Comparison of ENCODE assay signal across 1 cellular context in the genomic region with DNA sequence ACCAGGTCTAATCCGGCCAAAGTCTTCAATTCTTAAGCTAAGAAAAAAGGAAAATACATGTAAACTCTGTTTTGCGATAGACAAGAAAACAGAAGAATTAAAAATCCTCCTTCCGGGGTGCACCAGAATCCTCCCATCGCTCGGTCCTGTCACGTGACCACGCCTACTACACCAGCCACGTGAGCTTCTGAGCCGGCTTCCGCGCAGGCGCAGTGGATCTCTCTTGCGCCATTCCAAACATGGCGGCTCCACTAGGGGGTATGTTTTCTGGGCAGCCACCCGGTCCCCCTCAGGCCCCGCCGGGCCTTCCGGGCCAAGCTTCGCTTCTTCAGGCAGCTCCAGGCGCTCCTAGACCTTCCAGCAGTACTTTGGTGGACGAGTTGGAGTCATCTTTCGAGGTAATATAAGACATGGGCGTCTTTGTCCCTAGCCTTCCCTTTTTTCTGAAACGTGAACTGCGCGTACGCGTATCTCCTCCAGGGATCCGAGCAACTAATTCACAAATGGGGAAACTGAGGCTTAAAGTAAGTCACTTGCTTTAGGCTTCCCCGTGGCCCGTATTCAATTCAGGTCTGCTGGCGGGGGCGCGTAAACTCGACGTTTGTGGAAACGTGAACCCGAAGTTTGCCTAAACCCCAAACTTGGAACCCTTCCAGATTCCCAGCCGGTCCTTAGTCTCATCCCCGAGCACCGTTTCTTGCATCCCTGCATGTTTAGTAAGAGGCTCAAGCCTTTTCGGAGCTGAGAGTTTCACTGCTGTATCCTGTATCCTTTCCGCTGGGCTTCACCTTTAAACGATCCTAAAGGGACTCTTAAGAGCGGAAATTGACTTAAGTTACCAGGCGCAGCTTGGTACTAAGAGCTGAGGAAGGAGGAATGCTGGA.
TF ChIP-seq lines count a peak whose summit lies in the region.

A gene with protein sequence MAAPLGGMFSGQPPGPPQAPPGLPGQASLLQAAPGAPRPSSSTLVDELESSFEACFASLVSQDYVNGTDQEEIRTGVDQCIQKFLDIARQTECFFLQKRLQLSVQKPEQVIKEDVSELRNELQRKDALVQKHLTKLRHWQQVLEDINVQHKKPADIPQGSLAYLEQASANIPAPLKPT (plus strand): TSS at position 226 of the 884 bp plus-strand sequence. CDS start 14 bp downstream, at position 240.

TF ChIP-seq in HepG2, 621 proteins besides CTCF, POLR2A, EP300 and RAD21 (continued from another document and continues in another):
- TF ChIP-seq, protein P1, sequence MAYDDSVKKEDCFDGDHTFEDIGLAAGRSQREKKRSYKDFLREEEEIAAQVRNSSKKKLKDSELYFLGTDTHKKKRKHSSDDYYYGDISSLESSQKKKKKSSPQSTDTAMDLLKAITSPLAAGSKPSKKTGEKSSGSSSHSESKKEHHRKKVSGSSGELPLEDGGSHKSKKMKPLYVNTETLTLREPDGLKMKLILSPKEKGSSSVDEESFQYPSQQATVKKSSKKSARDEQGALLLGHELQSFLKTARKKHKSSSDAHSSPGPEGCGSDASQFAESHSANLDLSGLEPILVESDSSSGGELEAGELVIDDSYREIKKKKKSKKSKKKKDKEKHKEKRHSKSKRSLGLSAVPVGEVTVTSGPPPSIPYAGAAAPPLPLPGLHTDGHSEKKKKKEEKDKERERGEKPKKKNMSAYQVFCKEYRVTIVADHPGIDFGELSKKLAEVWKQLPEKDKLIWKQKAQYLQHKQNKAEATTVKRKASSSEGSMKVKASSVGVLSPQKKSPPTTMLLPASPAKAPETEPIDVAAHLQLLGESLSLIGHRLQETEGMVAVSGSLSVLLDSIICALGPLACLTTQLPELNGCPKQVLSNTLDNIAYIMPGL (CRISPR knock-in tag; IDR thresholded peaks at IDR 0.05; ENCODE audit: borderline replicate concordance in 1 of 2, low read depth in 1 of 2) = peak; percentile 55 to 71; a peak in 3 of 4 replicates
- TF ChIP-seq FOXJ3 (CRISPR knock-in tag; IDR thresholded peaks at IDR 0.05; ENCODE audit: borderline replicate concordance) (0 out of 2 replicates have a peak, but pooled peaks have one; percentile 14), ZNF543 (CRISPR knock-in tag; IDR thresholded peaks at IDR 0.05) (0 out of 2 replicates have a peak, but pooled peaks have one; percentile 11), AGO1 (IDR thresholded peaks at IDR 0.05; ENCODE audit: low read depth, low read length, poor library complexity, severe bottlenecking) (no peak), SIN3A (IDR thresholded peaks at IDR 0.05; ENCODE audit: borderline replicate concordance, low read depth, low read length) (peak; percentile 91), DR1 (CRISPR knock-in tag; IDR thresholded peaks at IDR 0.05) (0 out of 2 replicates have a peak, but pooled peaks have one; percentile 14), REXO4 (CRISPR knock-in tag; IDR thresholded peaks at IDR 0.05; ENCODE audit: borderline replicate concordance) (no peak), JUND (CRISPR knock-in tag; IDR thresholded peaks at IDR 0.05) (no peak), FIP1L1 (IDR thresholded peaks at IDR 0.05; ENCODE audit: borderline replicate concordance, insufficient read depth, low read depth, low read length) (no peak), ZBTB7A (CRISPR knock-in tag; IDR thresholded peaks at IDR 0.05) (no peak), MXI1 (IDR thresholded peaks at IDR 0.05; ENCODE audit: borderline replicate concordance, low read depth, low read length) (peak; percentile 56; the same call in 1 of the 3 replicates), PITX1 (CRISPR knock-in tag; IDR thresholded peaks at IDR 0.05) (no peak), TSC22D2 (CRISPR knock-in tag; IDR thresholded peaks at IDR 0.05; ENCODE audit: borderline replicate concordance) (peak; percentile 30; the same call in 1 of the 2 replicates), SALL2 (CRISPR knock-in tag; IDR thresholded peaks at IDR 0.05) (peak; percentile 62; the same call in 1 of the 2 replicates), NR2F6 (IDR thresholded peaks at IDR 0.05) (peak; percentile 2; the same call in 1 of the 2 replicates), NR2F6 (CRISPR knock-in tag; IDR thresholded peaks at IDR 0.05) (no peak), CEBPG (CRISPR knock-in tag; IDR thresholded peaks at IDR 0.05) (peak; percentile 89), MIXL1 (CRISPR knock-in tag; IDR thresholded peaks at IDR 0.05) (no peak), ZNF746 (CRISPR knock-in tag; IDR thresholded peaks at IDR 0.05) (no peak; the same call in 1 of the 2 replicates), RFXAP (CRISPR knock-in tag; IDR thresholded peaks at IDR 0.05; ENCODE audit: borderline replicate concordance) (peak; percentile 34; the same call in 1 of the 2 replicates), MYC (CRISPR knock-in tag; IDR thresholded peaks at IDR 0.05; ENCODE audit: borderline replicate concordance) (peak; percentile 79; the same call in 1 of the 2 replicates), MEIS1 (CRISPR knock-in tag; IDR thresholded peaks at IDR 0.05; ENCODE audit: borderline replicate concordance) (no peak), RAD51 (IDR thresholded peaks at IDR 0.05; ENCODE audit: borderline replicate concordance) (peak; percentile 99), YEATS4 (CRISPR knock-in tag; IDR thresholded peaks at IDR 0.05; ENCODE audit: borderline replicate concordance) (peak; percentile 45; the same call in 1 of the 2 replicates), ZSCAN25 (CRISPR knock-in tag; IDR thresholded peaks at IDR 0.05) (peak; percentile 28; the same call in 1 of the 2 replicates), ZNF331 (CRISPR knock-in tag; IDR thresholded peaks at IDR 0.05) (no peak), ZNF619 (CRISPR knock-in tag; IDR thresholded peaks at IDR 0.05) (no peak)
- TF ChIP-seq, protein P2, sequence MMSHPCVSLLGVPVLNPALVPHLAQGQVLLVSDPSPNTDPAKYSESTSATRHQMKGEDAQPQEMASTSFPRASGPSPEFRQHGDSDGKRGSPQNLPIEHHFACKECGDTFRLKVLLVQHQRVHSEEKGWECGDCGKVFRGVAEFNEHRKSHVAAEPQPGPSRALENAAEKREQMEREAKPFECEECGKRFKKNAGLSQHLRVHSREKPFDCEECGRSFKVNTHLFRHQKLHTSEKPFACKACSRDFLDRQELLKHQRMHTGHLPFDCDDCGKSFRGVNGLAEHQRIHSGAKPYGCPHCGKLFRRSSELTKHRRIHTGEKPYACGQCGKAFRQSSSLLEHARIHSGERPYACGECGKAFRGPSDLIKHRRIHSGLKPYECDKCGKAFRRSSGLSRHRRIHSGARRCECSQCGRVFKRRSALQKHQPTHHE (CRISPR knock-in tag; IDR thresholded peaks at IDR 0.05; ENCODE audit: borderline replicate concordance) = peak; percentile 72; the same call in 1 of the 2 replicates
- TF ChIP-seq, protein P3, sequence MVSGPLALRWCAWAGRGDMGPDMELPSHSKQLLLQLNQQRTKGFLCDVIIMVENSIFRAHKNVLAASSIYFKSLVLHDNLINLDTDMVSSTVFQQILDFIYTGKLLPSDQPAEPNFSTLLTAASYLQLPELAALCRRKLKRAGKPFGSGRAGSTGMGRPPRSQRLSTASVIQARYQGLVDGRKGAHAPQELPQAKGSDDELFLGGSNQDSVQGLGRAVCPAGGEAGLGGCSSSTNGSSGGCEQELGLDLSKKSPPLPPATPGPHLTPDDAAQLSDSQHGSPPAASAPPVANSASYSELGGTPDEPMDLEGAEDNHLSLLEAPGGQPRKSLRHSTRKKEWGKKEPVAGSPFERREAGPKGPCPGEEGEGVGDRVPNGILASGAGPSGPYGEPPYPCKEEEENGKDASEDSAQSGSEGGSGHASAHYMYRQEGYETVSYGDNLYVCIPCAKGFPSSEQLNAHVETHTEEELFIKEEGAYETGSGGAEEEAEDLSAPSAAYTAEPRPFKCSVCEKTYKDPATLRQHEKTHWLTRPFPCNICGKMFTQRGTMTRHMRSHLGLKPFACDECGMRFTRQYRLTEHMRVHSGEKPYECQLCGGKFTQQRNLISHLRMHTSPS (CRISPR knock-in tag; IDR thresholded peaks at IDR 0.05; ENCODE audit: low read depth) = no peak
- TF ChIP-seq, protein P4, sequence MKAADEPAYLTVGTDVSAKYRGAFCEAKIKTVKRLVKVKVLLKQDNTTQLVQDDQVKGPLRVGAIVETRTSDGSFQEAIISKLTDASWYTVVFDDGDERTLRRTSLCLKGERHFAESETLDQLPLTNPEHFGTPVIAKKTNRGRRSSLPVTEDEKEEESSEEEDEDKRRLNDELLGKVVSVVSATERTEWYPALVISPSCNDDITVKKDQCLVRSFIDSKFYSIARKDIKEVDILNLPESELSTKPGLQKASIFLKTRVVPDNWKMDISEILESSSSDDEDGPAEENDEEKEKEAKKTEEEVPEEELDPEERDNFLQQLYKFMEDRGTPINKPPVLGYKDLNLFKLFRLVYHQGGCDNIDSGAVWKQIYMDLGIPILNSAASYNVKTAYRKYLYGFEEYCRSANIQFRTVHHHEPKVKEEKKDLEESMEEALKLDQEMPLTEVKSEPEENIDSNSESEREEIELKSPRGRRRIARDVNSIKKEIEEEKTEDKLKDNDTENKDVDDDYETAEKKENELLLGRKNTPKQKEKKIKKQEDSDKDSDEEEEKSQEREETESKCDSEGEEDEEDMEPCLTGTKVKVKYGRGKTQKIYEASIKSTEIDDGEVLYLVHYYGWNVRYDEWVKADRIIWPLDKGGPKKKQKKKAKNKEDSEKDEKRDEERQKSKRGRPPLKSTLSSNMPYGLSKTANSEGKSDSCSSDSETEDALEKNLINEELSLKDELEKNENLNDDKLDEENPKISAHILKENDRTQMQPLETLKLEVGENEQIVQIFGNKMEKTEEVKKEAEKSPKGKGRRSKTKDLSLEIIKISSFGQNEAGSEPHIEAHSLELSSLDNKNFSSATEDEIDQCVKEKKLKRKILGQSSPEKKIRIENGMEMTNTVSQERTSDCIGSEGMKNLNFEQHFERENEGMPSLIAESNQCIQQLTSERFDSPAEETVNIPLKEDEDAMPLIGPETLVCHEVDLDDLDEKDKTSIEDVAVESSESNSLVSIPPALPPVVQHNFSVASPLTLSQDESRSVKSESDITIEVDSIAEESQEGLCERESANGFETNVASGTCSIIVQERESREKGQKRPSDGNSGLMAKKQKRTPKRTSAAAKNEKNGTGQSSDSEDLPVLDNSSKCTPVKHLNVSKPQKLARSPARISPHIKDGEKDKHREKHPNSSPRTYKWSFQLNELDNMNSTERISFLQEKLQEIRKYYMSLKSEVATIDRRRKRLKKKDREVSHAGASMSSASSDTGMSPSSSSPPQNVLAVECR (CRISPR knock-in tag; IDR thresholded peaks at IDR 0.05; ENCODE audit: borderline replicate concordance) = peak; percentile 88
- TF ChIP-seq, protein P5, sequence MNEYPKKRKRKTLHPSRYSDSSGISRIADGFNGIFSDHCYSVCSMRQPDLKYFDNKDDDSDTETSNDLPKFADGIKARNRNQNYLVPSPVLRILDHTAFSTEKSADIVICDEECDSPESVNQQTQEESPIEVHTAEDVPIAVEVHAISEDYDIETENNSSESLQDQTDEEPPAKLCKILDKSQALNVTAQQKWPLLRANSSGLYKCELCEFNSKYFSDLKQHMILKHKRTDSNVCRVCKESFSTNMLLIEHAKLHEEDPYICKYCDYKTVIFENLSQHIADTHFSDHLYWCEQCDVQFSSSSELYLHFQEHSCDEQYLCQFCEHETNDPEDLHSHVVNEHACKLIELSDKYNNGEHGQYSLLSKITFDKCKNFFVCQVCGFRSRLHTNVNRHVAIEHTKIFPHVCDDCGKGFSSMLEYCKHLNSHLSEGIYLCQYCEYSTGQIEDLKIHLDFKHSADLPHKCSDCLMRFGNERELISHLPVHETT (CRISPR knock-in tag; conservative IDR thresholded peaks at IDR 0.05) = no peak
- TF ChIP-seq, protein P6, sequence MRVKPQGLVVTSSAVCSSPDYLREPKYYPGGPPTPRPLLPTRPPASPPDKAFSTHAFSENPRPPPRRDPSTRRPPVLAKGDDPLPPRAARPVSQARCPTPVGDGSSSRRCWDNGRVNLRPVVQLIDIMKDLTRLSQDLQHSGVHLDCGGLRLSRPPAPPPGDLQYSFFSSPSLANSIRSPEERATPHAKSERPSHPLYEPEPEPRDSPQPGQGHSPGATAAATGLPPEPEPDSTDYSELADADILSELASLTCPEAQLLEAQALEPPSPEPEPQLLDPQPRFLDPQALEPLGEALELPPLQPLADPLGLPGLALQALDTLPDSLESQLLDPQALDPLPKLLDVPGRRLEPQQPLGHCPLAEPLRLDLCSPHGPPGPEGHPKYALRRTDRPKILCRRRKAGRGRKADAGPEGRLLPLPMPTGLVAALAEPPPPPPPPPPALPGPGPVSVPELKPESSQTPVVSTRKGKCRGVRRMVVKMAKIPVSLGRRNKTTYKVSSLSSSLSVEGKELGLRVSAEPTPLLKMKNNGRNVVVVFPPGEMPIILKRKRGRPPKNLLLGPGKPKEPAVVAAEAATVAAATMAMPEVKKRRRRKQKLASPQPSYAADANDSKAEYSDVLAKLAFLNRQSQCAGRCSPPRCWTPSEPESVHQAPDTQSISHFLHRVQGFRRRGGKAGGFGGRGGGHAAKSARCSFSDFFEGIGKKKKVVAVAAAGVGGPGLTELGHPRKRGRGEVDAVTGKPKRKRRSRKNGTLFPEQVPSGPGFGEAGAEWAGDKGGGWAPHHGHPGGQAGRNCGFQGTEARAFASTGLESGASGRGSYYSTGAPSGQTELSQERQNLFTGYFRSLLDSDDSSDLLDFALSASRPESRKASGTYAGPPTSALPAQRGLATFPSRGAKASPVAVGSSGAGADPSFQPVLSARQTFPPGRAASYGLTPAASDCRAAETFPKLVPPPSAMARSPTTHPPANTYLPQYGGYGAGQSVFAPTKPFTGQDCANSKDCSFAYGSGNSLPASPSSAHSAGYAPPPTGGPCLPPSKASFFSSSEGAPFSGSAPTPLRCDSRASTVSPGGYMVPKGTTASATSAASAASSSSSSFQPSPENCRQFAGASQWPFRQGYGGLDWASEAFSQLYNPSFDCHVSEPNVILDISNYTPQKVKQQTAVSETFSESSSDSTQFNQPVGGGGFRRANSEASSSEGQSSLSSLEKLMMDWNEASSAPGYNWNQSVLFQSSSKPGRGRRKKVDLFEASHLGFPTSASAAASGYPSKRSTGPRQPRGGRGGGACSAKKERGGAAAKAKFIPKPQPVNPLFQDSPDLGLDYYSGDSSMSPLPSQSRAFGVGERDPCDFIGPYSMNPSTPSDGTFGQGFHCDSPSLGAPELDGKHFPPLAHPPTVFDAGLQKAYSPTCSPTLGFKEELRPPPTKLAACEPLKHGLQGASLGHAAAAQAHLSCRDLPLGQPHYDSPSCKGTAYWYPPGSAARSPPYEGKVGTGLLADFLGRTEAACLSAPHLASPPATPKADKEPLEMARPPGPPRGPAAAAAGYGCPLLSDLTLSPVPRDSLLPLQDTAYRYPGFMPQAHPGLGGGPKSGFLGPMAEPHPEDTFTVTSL (CRISPR knock-in tag; IDR thresholded peaks at IDR 0.05; ENCODE audit: borderline replicate concordance) = no peak
